ENCODE assay signal across 2 cellular contexts in the genomic region with DNA sequence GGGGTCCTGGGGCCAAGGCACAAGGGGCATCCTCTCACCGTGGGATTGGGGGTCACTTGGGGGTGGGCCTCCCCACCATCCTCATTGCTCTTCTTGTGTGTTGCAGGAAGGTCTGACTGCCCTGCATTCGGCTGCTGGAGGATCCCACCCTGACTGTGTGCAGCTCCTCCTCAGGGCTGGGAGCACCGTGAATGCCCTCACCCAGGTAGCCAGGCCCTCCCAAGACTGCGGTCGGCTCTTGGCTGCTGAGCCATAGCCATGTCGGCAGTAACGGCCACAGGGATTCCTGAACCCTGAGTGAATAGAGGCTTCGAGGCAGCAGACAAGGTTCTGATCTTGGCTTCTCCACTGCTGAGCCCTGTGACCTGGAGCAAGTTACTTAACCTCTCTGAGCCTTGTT.
TF ChIP-seq lines count a peak whose summit lies in the region.

No MANE protein-coding gene starts in this region.

TF ChIP-seq in IMR-90, 13 proteins besides CTCF, POLR2A, EP300 and RAD21:
- TF ChIP-seq NFE2L2 (IDR thresholded peaks at IDR 0.05; ENCODE audit: low read depth, low read length): no peak
- no peak for TF ChIP-seq SMC3 (IDR thresholded peaks at IDR 0.05; ENCODE audit: low read depth, low read length)
- no peak for TF ChIP-seq CEBPB (IDR thresholded peaks at IDR 0.05; ENCODE audit: low read depth, low read length)
- TF ChIP-seq CHD1 (IDR thresholded peaks at IDR 0.05; ENCODE audit: low read depth, low read length): no peak
- TF ChIP-seq MAZ (IDR thresholded peaks at IDR 0.05; ENCODE audit: borderline replicate concordance, low read depth, low read length): no peak
- TF ChIP-seq RCOR1 (IDR thresholded peaks at IDR 0.05; ENCODE audit: insufficient replicate concordance, low read length): no peak
- TF ChIP-seq RFX5 (IDR thresholded peaks at IDR 0.05; ENCODE audit: low read depth, low read length): no peak
- no peak for TF ChIP-seq USF2 (IDR thresholded peaks at IDR 0.05; ENCODE audit: low read depth, low read length)
- no peak for TF ChIP-seq MXI1 (IDR thresholded peaks at IDR 0.05; ENCODE audit: borderline replicate concordance, low read depth, low read length)
- TF ChIP-seq FOS (IDR thresholded peaks at IDR 0.05; ENCODE audit: low read depth, low read length): no peak
- no peak for TF ChIP-seq ELK1 (IDR thresholded peaks at IDR 0.05; ENCODE audit: borderline replicate concordance, low read depth, low read length)
- no peak for TF ChIP-seq MAFK (IDR thresholded peaks at IDR 0.05; ENCODE audit: low read depth, low read length)
- TF ChIP-seq BHLHE40 (IDR thresholded peaks at IDR 0.05; ENCODE audit: low read depth, low read length): no peak
TF ChIP-seq in IMR-90: peak in this region for 0.

TF ChIP-seq in H1, 55 proteins besides CTCF, POLR2A, EP300 and RAD21:
- no peak for TF ChIP-seq POLR2AphosphoS5 (IDR thresholded peaks at IDR 0.05; ENCODE audit: low read depth, low read length)
- TF ChIP-seq RBBP5 (IDR thresholded peaks at IDR 0.05; ENCODE audit: borderline replicate concordance, low read depth, low read length): no peak
- TF ChIP-seq KDM1A (IDR thresholded peaks at IDR 0.05; ENCODE audit: borderline replicate concordance, low read length): no peak
- TF ChIP-seq, protein P1, sequence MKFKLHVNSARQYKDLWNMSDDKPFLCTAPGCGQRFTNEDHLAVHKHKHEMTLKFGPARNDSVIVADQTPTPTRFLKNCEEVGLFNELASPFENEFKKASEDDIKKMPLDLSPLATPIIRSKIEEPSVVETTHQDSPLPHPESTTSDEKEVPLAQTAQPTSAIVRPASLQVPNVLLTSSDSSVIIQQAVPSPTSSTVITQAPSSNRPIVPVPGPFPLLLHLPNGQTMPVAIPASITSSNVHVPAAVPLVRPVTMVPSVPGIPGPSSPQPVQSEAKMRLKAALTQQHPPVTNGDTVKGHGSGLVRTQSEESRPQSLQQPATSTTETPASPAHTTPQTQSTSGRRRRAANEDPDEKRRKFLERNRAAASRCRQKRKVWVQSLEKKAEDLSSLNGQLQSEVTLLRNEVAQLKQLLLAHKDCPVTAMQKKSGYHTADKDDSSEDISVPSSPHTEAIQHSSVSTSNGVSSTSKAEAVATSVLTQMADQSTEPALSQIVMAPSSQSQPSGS (IDR thresholded peaks at IDR 0.05; ENCODE audit: low read length): no peak
